8 cellular contexts compared by ENCODE assay signal in genomic region chr7:106041140-106041717, GRCh38.
A peak's percentile ranks its signal among the peaks of the same experiment; 100 is the strongest.
DNase-seq lines count a peak whose midpoint lies in the region; ATAC-seq and TF ChIP-seq lines count a peak whose summit lies in the region.

No MANE protein-coding gene starts in this region.

- H3K9ac ChIP-seq in neural cell (ENCODE audit: low read length) = no peak overlapping the region

- ATAC-seq in heart right ventricle = peak in 2 of 8 donors; percentile 23 to 26
- ATAC-seq in right cardiac atrium = no peak
- peak; percentile 39 for ATAC-seq in T-helper 17 cell
- no peak for ATAC-seq in GM21576 (IDR thresholded peaks at IDR 0.05; ENCODE audit: unreplicated experiment)

- DNase-seq in heart right ventricle (no peak), right cardiac atrium (no peak), HuH-7.5 (ENCODE audit: low spot score) (peak; percentile 71), T-helper 17 cell (no peak), ecto neural progenitor cell (ENCODE audit: low spot score) (peak; percentile 74), NOMO-1 (lab: John Stamatoyannopoulos, UW; ENCODE audit: unreplicated experiment in 2 of 2) (no peak)

- H3K36me3 ChIP-seq in heart right ventricle (no peaks in the 10 kb centered on the region), neural cell (ENCODE audit: insufficient read depth, low read length) (no peaks in the 10 kb centered on the region)

- H3K4me2 ChIP-seq in neural cell (ENCODE audit: low read length) = no peak overlapping the region

- peak; percentile 34 to 78 (median 66) for TF ChIP-seq CTCF in heart right ventricle (IDR thresholded peaks at IDR 0.05)
- peak; percentile 37 for TF ChIP-seq CTCF in neural cell (IDR thresholded peaks at IDR 0.05; ENCODE audit: poor library complexity, severe bottlenecking)

- H2AFZ ChIP-seq in neural cell (ENCODE audit: low read depth, low read length) = no peak overlapping the region

- peak overlapping the region; percentile 43 for H3K27ac Mint-ChIP-seq in T-helper 17 cell

- H3K79me2 ChIP-seq in neural cell (replicated peaks; ENCODE audit: insufficient read depth, low read length) = no peaks in the 10 kb centered on the region

- H3K4me1 ChIP-seq in heart right ventricle (peaks cover 0 to 21% (median 8%) of the 10 kb centered on the region in 9 donors), right cardiac atrium (ENCODE audit: control insufficient read depth, insufficient read depth, low read length) (no peaks in the 10 kb centered on the region)

- H3K9me3 ChIP-seq in heart right ventricle (no peaks in the 10 kb centered on the region), right cardiac atrium (ENCODE audit: control insufficient read depth, low read length) (no peaks in the 10 kb centered on the region), T-helper 17 cell (ENCODE audit: control insufficient read depth, low read length, poor library complexity, severe bottlenecking) (no peaks in the 10 kb centered on the region), neural cell (ENCODE audit: low read length) (no peaks in the 10 kb centered on the region)

- H3K27me3 Mint-ChIP-seq in T-helper 17 cell = peaks cover 17% of the 10 kb centered on the region

- no peak for TF ChIP-seq EP300 in neural cell (conservative IDR thresholded peaks at IDR 0.05; ENCODE audit: poor library complexity, severe bottlenecking)

- H3K4me3 Mint-ChIP-seq in T-helper 17 cell = no peak overlapping the region

- intact Hi-C loops in heart right ventricle (cut with DNase I) (loop anchor here (2.0 to 10.0 kb wide), 11 partner anchors 106 to 390 kb away; partner anchors contain the start of gene ATXN7L1 (in 1 of the 10)), right cardiac atrium (cut with DNase I) (loop anchor here (5.0 to 10.0 kb wide), 4 partner anchors 106 to 389 kb away; no protein-coding TSS in a partner anchor)

- H3K4me3 ChIP-seq in heart right ventricle (no peak overlapping the region), right cardiac atrium (ENCODE audit: low read length) (no peak overlapping the region), neural cell (ENCODE audit: low read length) (no peak overlapping the region)

- H3K27ac ChIP-seq in heart right ventricle = no peak overlapping the region
- no peak overlapping the region for H3K27ac ChIP-seq in right cardiac atrium (ENCODE audit: low read length)
- no peak overlapping the region for H3K27ac ChIP-seq in neural cell (ENCODE audit: low read length)

- no peaks in the 10 kb centered on the region for H3F3A ChIP-seq in neural cell (ENCODE audit: insufficient read depth, low read length, poor library complexity, severe bottlenecking)

- 49 to 59% methylated on average over 6 of the region's 6 CpGs for WGBS in heart right ventricle, 2 donors
- 55% methylated on average over 6 of the region's 6 CpGs for WGBS in right cardiac atrium

- H4K20me1 ChIP-seq in neural cell (ENCODE audit: insufficient read depth) = no peaks in the 10 kb centered on the region

- no peaks in the 10 kb centered on the region for H3K36me3 Mint-ChIP-seq in T-helper 17 cell (ENCODE audit: low read depth)

- TF ChIP-seq RAD21 in neural cell (conservative IDR thresholded peaks at IDR 0.05) = no peak

- peaks cover 0 to 19% (median 0%) of the 10 kb centered on the region in 7 donors for H3K27me3 ChIP-seq in heart right ventricle
- no peaks in the 10 kb centered on the region for H3K27me3 ChIP-seq in right cardiac atrium (ENCODE audit: control insufficient read depth, insufficient read depth)
- no peaks in the 10 kb centered on the region for H3K27me3 ChIP-seq in neural cell (ENCODE audit: insufficient read depth, low read depth, low read length)

- H3K9me2 ChIP-seq in neural cell (ENCODE audit: insufficient read depth, low read length) = no peaks in the 10 kb centered on the region

- peaks cover 17% of the 10 kb centered on the region for H3K4me1 Mint-ChIP-seq in T-helper 17 cell

TF ChIP-seq in neural cell, 6 proteins besides CTCF, POLR2A, EP300 and RAD21:
- TF ChIP-seq TAF1 (IDR thresholded peaks at IDR 0.05; ENCODE audit: low read depth) (no peak), MXI1 (conservative IDR thresholded peaks at IDR 0.05; ENCODE audit: poor library complexity, severe bottlenecking) (no peak), POLR2AphosphoS5 (IDR thresholded peaks at IDR 0.05) (no peak), SMC3 (conservative IDR thresholded peaks at IDR 0.05; ENCODE audit: poor library complexity) (peak; percentile 13), EZH2 (IDR thresholded peaks at IDR 0.05; ENCODE audit: borderline replicate concordance, insufficient read depth, low read length, poor library complexity, severe bottlenecking) (no peak), REST (IDR thresholded peaks at IDR 0.05; ENCODE audit: borderline replicate concordance) (no peak)

Comparison
In these comparisons a context has a peak if more than half of its experiments do, and no peak if none do; other contexts are left out.
1. DNase-seq: peak in HuH-7.5 (single experiment) and ecto neural progenitor cell (single experiment); none in heart right ventricle (0 of 2), right cardiac atrium (0 of 3), T-helper 17 cell (0 of 3) and NOMO-1 (0 of 2).